ENCODE assay signal across 20 cellular contexts in the genomic region with DNA sequence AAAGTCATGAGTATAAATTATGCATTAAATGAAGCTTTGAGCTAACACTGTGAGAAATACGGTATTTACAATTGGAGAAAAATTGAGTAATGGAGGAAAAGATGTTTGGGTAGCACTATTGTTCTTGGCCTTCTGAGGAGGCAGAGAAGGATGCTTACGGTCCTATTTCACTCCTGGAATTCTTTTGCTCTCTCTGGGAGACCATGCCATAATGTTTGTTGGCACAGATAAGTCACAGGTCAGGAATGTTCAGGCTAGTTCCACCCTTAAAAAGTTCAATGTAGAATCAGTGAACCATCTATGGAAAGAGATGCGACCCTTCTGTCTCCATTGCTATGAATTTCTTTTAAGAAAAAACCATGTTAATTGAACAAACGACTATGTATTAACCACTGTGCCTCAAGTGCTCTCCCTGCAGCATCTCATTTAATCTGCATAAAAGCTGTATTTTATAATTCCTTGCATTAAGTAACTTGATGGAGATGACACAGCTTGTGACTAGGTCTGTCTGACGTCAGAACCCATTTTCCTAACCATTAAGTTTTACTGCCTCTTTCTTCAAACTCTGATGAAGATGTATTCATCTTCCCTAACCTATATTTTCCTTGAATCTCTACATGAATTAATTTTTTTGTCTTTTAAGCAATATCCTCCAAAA. TPM values are rescaled to one million over a fixed set of nuclear protein-coding genes. Genes with fewer than 3 reads are reported as not detected.
DNase-seq lines count a peak whose midpoint lies in the region; ATAC-seq, FAIRE-seq and TF ChIP-seq lines count a peak whose summit lies in the region.
"Had no signal": no experiment of that assay in that cellular context is flagged by ENCODE, and none has a peak within 500 bp of the region (broad histone marks: within the 10 kb centered on the region; RNA-seq: fewer than 3 reads in every experiment).

No MANE protein-coding gene starts in this region.

- H3K27me3 ChIP-seq in OCI-LY3 (ENCODE audit: low read depth, low read length) (no peaks in the 10 kb centered on the region), GM12878 (replicated peaks in 1 of 2; ENCODE audit: control insufficient read depth in 2 of 2, insufficient read depth in 2 of 2, low read length in 1 of 2) (no peaks in the 10 kb centered on the region), osteoblast (ENCODE audit: insufficient read depth, low read length) (no peaks in the 10 kb centered on the region)
- H3K27me3 ChIP-seq: adrenal gland, neural progenitor cell, SJCRH30 had no signal

- CTCF ChIA-PET in GM12878 (lab: Yijun Ruan, JAX): interaction anchor here (0.7 to 21.2 kb wide), 8 partner anchors 9 to 46 kb away, joined by 3 to 520 read pairs (median 10); a partner anchor contains a TSS

- no peak for TF ChIP-seq EP300 in GM12878 (IDR thresholded peaks at IDR 0.05; ENCODE audit: borderline replicate concordance in 1 of 2, control insufficient read depth in 1 of 2, low read depth in 2 of 2, low read length in 2 of 2)

- peaks cover 43% of the 10 kb centered on the region for H3K36me3 Mint-ChIP-seq in activated naive CD4-positive, alpha-beta T cell treated with anti-CD3 and anti-CD28 coated beads, Interleukin-2, amount 50 U/mL, for 24 hours
- H3K36me3 Mint-ChIP-seq: neural progenitor cell had no signal

- POLR2A ChIA-PET in GM12878 (lab: Charles Lee): interaction anchor here (1.6 to 19.7 kb wide), 2 partner anchors 10 to 12 kb away, joined by 9 to 262 read pairs; no protein-coding TSS in a partner anchor

- H3K27ac ChIP-seq in OCI-LY3 (ENCODE audit: low read length): peak overlapping the region; percentile 99
- no peak overlapping the region for H3K27ac ChIP-seq in GM12878 (ENCODE audit: control insufficient read depth, insufficient read depth)
- H3K27ac ChIP-seq in osteoblast (ENCODE audit: low read depth, low read length): no peak overlapping the region
- H3K27ac ChIP-seq: adrenal gland, neural progenitor cell, SJCRH30 had no signal

- WGBS in GM12878 (ENCODE audit: insufficient coverage, insufficient replicate concordance, low lambda C conversion rate, missing lambda C conversion rate): 76% methylated on average over 5 of the region's 5 CpGs

- H3K36me3 ChIP-seq in OCI-LY3 (replicated peaks; ENCODE audit: low read depth, low read length) (peaks cover 84% of the 10 kb centered on the region), GM12878 (ENCODE audit: control insufficient read depth in 2 of 2, insufficient read depth in 2 of 2, low read length in 1 of 2) (peaks cover 3 to 46% of the 10 kb centered on the region in 2 experiments), osteoblast (ENCODE audit: insufficient read depth, low read length) (no peaks in the 10 kb centered on the region)
- H3K36me3 ChIP-seq: adrenal gland, neural progenitor cell, SJCRH30 had no signal

- no peak overlapping the region for H2AFZ ChIP-seq in OCI-LY3 (ENCODE audit: low read depth, low read length)
- H2AFZ ChIP-seq in GM12878 (ENCODE audit: control insufficient read depth, low read depth, low read length): no peak overlapping the region
- peak overlapping the region; percentile 14 for H2AFZ ChIP-seq in osteoblast (ENCODE audit: low read length)
- H2AFZ ChIP-seq: neural progenitor cell had no signal

- peak overlapping the region; percentile 2 for H3K4me3 Mint-ChIP-seq in activated naive CD4-positive, alpha-beta T cell treated with anti-CD3 and anti-CD28 coated beads, Interleukin-2, amount 50 U/mL, for 24 hours
- H3K4me3 Mint-ChIP-seq: neural progenitor cell had no signal

- intact Hi-C loops in GM12878 (cut with micrococcal nuclease; ENCODE audit: unreplicated experiment): no loop called here

- no peak for TF ChIP-seq RAD21 in GM12878 (IDR thresholded peaks at IDR 0.05; ENCODE audit: insufficient read depth, low read depth, low read length)

- H3K27me3 Mint-ChIP-seq in activated naive CD4-positive, alpha-beta T cell treated with anti-CD3 and anti-CD28 coated beads, Interleukin-2, amount 50 U/mL, for 24 hours: no peaks in the 10 kb centered on the region

- RAD21 ChIA-PET in GM12878 (lab: Charles Lee; ENCODE audit: unreplicated experiment): interaction anchor here (15.4 to 21.5 kb wide), 3 partner anchors 7 to 39 kb away, joined by 419 to 645 read pairs (median 419); a partner anchor contains a TSS

- H3K4me1 ChIP-seq in OCI-LY3 (ENCODE audit: low read length) (peaks cover 94% of the 10 kb centered on the region), GM12878 (ENCODE audit: control insufficient read depth, insufficient read depth, low read length) (peaks cover 19% of the 10 kb centered on the region), osteoblast (ENCODE audit: insufficient read depth, low read length) (peaks cover 9% of the 10 kb centered on the region)
- H3K4me1 ChIP-seq: neural progenitor cell, SJCRH30 had no signal

- TF ChIP-seq POLR2A in GM12878 (IDR thresholded peaks at IDR 0.05; ENCODE audit: low read depth, low read length): no peak

- TF ChIP-seq CTCF in OCI-LY3 (IDR thresholded peaks at IDR 0.05; ENCODE audit: low read depth, low read length) (no peak), GM12878 (IDR thresholded peaks at IDR 0.05 in 2 of 3, conservative IDR thresholded peaks at IDR 0.05 in 1 of 3; ENCODE audit: control insufficient read depth in 2 of 3, extremely low read depth in 1 of 3, insufficient read depth in 1 of 3, low read depth in 3 of 3, low read length in 3 of 3) (no peak), osteoblast (IDR thresholded peaks at IDR 0.05; ENCODE audit: extremely low read depth, low read depth, low read length) (no peak)

- H3K9me3 Mint-ChIP-seq in activated naive CD4-positive, alpha-beta T cell treated with anti-CD3 and anti-CD28 coated beads, Interleukin-2, amount 50 U/mL, for 24 hours: peaks cover 8% of the 10 kb centered on the region

- H3K9ac ChIP-seq in OCI-LY3 (ENCODE audit: low read length) (peak overlapping the region; percentile 40; the same call in 1 of the 2 replicates), GM12878 (ENCODE audit: control insufficient read depth, insufficient read depth, low read length) (no peak overlapping the region)
- H3K9ac ChIP-seq: neural progenitor cell had no signal

- peaks cover 77% of the 10 kb centered on the region for H3K4me1 Mint-ChIP-seq in activated naive CD4-positive, alpha-beta T cell treated with anti-CD3 and anti-CD28 coated beads, Interleukin-2, amount 50 U/mL, for 24 hours
- H3K4me1 Mint-ChIP-seq: neural progenitor cell had no signal

- H4K20me1 ChIP-seq in OCI-LY3 (ENCODE audit: insufficient read depth, low read length) (peaks cover 60% of the 10 kb centered on the region), GM12878 (ENCODE audit: control insufficient read depth, insufficient read depth) (no peaks in the 10 kb centered on the region), osteoblast (ENCODE audit: insufficient read depth, low read length) (no peaks in the 10 kb centered on the region)

- H3K9me3 ChIP-seq in OCI-LY3 (ENCODE audit: insufficient read depth, low read length): no peaks in the 10 kb centered on the region
- H3K9me3 ChIP-seq in GM12878 (replicated peaks; ENCODE audit: control insufficient read depth, insufficient read depth, low read length): no peaks in the 10 kb centered on the region; the same call in 1 of the 3 replicates
- no peaks in the 10 kb centered on the region for H3K9me3 ChIP-seq in osteoblast (ENCODE audit: low read depth, low read length)
- H3K9me3 ChIP-seq: adrenal gland, SJCRH30 had no signal

- SMC1A ChIA-PET in GM12878 (lab: Charles Lee; ENCODE audit: uncharacterized antibody, unreplicated experiment): interaction anchor here (0.9 to 19.5 kb wide), 7 partner anchors 7 to 224 kb away, joined by 3 to 487 read pairs (median 57); a partner anchor contains a TSS

- DNase-seq in activated naive CD4-positive, alpha-beta T cell treated with Interleukin-2 at 50 U/mL for 16 hours: no peak
- DNase-seq in GM12878 (ENCODE audit: low read depth, low spot score) (no peak), osteoblast (ENCODE audit: insufficient read length, low spot score, missing footprints) (no peak), NCI-H187 (lab: John Stamatoyannopoulos, UW) (no peak), AG08395 (ENCODE audit: low spot score) (no peak), NCI-H146 treated with DMSO at 0.1 percent for 48 hours (lab: John Stamatoyannopoulos, UW; ENCODE audit: unreplicated experiment) (no peak)
- DNase-seq: activated CD8-positive, alpha-beta memory T cell treated with anti-CD3 and anti-CD28 coated beads, Interleukin-2, amount 50 U/mL, for 4 hours; adrenal gland; AML-193; glutamatergic neuron; GOT3; mesenchymal stem cell; NCI-H1436 treated with DMSO at 0.1 percent for 48 hours; NCI-H446; SJCRH30 had no signal

- H3K4me2 ChIP-seq in OCI-LY3 (ENCODE audit: low read length) (peak overlapping the region; percentile 61), GM12878 (ENCODE audit: control insufficient read depth, insufficient read depth) (peak overlapping the region; percentile 6), osteoblast (ENCODE audit: insufficient read depth, low read length) (peak overlapping the region; percentile 24)
- H3K4me2 ChIP-seq: neural progenitor cell had no signal

- no peak for FAIRE-seq in GM12878 (lab: Jason Lieb, UNC)
- FAIRE-seq: endothelial cell of umbilical vein had no signal

- BruUV-seq in GM12878 (replicated peaks; lab: Mats Ljungman, UMichigan): no TSS peak

- H3K27ac Mint-ChIP-seq in activated naive CD4-positive, alpha-beta T cell treated with anti-CD3 and anti-CD28 coated beads, Interleukin-2, amount 50 U/mL, for 24 hours: peak overlapping the region; percentile 71
- H3K27ac Mint-ChIP-seq: neural progenitor cell had no signal

- no peak for ATAC-seq in GM12878

- in situ Hi-C loops in GM12878 (cut with MboI): loop anchor here (25.0 kb wide), 1 partner anchor 1769 kb away; a partner anchor contains a TSS

- H3K79me2 ChIP-seq in OCI-LY3 (ENCODE audit: low read length) (peaks cover 100% of the 10 kb centered on the region), GM12878 (ENCODE audit: control insufficient read depth, insufficient read depth, low read length) (peaks cover 91% of the 10 kb centered on the region), osteoblast (ENCODE audit: insufficient read depth, low read length) (no peaks in the 10 kb centered on the region)

- peak overlapping the region; percentile 54 for H3K4me3 ChIP-seq in OCI-LY3 (ENCODE audit: low read length)
- H3K4me3 ChIP-seq in GM12878: no peak overlapping the region
- no peak overlapping the region for H3K4me3 ChIP-seq in osteoblast (ENCODE audit: insufficient read depth, low read length)
- H3K4me3 ChIP-seq: adrenal gland, neural progenitor cell, SJCRH30 had no signal

RNA-seq across cellular contexts. Expression of a gene that starts 9.5 kb away (rescaled TPM):
- 55.3 and 58.4 TPM in 2 replicates for total RNA-seq in GM12878 (2013; cell fraction: nucleolus; rRNA removed)
- total RNA-seq in GM12878 (2014; rRNA removed) (153 and 158 TPM in 2 replicates), GM12878 (2014; rRNA removed; fragmentation: Illumina TruSeq; extraction: Trizol) (94.0 and 99.6 TPM in 2 replicates), GM12878 (2021) (99.8 and 107 TPM in 2 replicates), osteoblast (0.59 and 0.72 TPM in 2 replicates)
- 105 TPM for polyA plus RNA-seq in GM12878 (2011; ENCODE audit: low read depth)
- polyA plus RNA-seq in GM12878 (2011; rRNA removed) (53.9 and 98.3 TPM in 2 replicates), GM12878 (2014; fragmentation: Illumina TruSeq; extraction: Trizol) (30.7 and 93.4 TPM in 2 replicates), GM12878 (2014; fragmentation: Nextera tagmentation; extraction: Ambion mirVana) (10 to 100 TPM in 1 of 2 experiments, 1 to 10 TPM in 1; 10.0 to 30.9 TPM), GM12878 (2014; rRNA removed) (147 and 176 TPM in 2 replicates), GM12878 (2016; fragmentation: Nextera tagmentation; extraction: Ambion mirVana) (100 to 1,000 TPM; 133 to 154 TPM)
- 136 and 190 TPM in 2 replicates for polyA plus RNA-seq in GM12878 (2011; cell fraction: cytosol; rRNA removed)
- polyA plus RNA-seq in GM12878 (2011; cell fraction: nucleus; rRNA removed): 87.8 and 92.3 TPM in 2 replicates
- polyA plus RNA-seq in GM12878 (2012): 86.3 and 91.1 TPM in 2 replicates
- 18.5 and 50.6 TPM in 2 replicates for polyA minus RNA-seq in GM12878 (2011; rRNA and poly(A)+ RNA removed)
- 21.5 and 22.8 TPM in 2 replicates for polyA minus RNA-seq in GM12878 (2011; cell fraction: cytosol; rRNA and poly(A)+ RNA removed)
- 22.0 and 37.2 TPM in 2 replicates for polyA minus RNA-seq in GM12878 (2011; cell fraction: nucleus; rRNA and poly(A)+ RNA removed)
- total RNA-seq: endothelial cell of umbilical vein, SJCRH30, temporal lobe had no signal
- polyA plus RNA-seq: endothelial cell of umbilical vein had no signal

RNA-seq across cellular contexts. Expression of a gene that starts 46.6 kb away (rescaled TPM):
- 10.7 and 13.0 TPM in 2 replicates for total RNA-seq in GM12878 (2013; cell fraction: nucleolus; rRNA removed)
- total RNA-seq in GM12878 (2014; rRNA removed) (0.98 and 1.8 TPM in 2 replicates), GM12878 (2014; rRNA removed; fragmentation: Illumina TruSeq; extraction: Trizol) (1.2 and 1.8 TPM in 2 replicates), GM12878 (2021) (1.7 and 3.7 TPM in 2 replicates), osteoblast (1.5 and 1.8 TPM in 2 replicates)
- 0.88 TPM for polyA plus RNA-seq in GM12878 (2011; ENCODE audit: low read depth)
- polyA plus RNA-seq in GM12878 (2011; rRNA removed) (2.9 and 3.1 TPM in 2 replicates), GM12878 (2014; fragmentation: Illumina TruSeq; extraction: Trizol) (1.8 and 2.2 TPM in 2 replicates), GM12878 (2014; fragmentation: Nextera tagmentation; extraction: Ambion mirVana) (under 1 TPM; 0.24 to 0.47 TPM), GM12878 (2014; rRNA removed) (1.0 and 1.4 TPM in 2 replicates), GM12878 (2016; fragmentation: Nextera tagmentation; extraction: Ambion mirVana) (1 to 10 TPM; 1.0 to 1.8 TPM)
- 1.5 and 1.8 TPM in 2 replicates for polyA plus RNA-seq in GM12878 (2011; cell fraction: cytosol; rRNA removed)
- polyA plus RNA-seq in GM12878 (2011; cell fraction: nucleus; rRNA removed): 2.6 and 2.8 TPM in 2 replicates
- 1.1 and 1.8 TPM in 2 replicates for polyA plus RNA-seq in GM12878 (2012)
- 2.6 and 4.5 TPM in 2 replicates for polyA minus RNA-seq in GM12878 (2011; rRNA and poly(A)+ RNA removed)
- polyA minus RNA-seq in GM12878 (2011; cell fraction: cytosol; rRNA and poly(A)+ RNA removed): 0.62 and 1.7 TPM in 2 replicates
- 2.3 and 3.1 TPM in 2 replicates for polyA minus RNA-seq in GM12878 (2011; cell fraction: nucleus; rRNA and poly(A)+ RNA removed)

Comparison
In these comparisons a context has a peak if more than half of its experiments do, and no peak if none do; other contexts are left out.
1. H3K4me2 ChIP-seq: peak in every context shown above with its lines; median percentile 61 in OCI-LY3; 24 in osteoblast; 6 in GM12878.
2. RNA of a gene that starts 9.5 kb away (total RNA-seq): 55.3 to 158 TPM in GM12878; 0.59 to 0.72 TPM in osteoblast; every median in the first group is over 10 times any median in the second.